Comparison of ENCODE assay signal across 21 cellular contexts in the genomic region with DNA sequence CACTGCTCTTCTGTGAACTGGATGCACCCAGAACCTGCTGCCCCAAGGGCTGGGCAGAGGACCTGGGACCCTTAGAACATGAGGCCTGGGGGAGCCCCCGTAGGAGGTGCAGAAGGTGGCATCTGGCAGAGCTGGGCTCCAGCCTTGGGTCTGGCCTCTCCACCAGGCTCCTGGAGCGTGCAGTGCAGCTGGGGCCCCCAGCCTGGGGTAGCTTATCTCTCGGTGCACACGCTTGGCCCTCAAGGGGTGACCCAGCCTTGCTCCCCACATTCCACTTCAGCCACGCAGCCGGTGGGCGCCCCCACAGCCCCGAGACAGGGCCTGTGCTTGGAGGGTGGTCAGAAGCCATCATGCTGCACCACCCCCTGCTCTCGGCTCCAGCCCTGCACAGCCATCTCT. TPM values are rescaled to one million over a fixed set of nuclear protein-coding genes. Genes with fewer than 3 reads are reported as not detected.
"Had no signal": no experiment of that assay in that cellular context is flagged by ENCODE, and none has a peak within 500 bp of the region (broad histone marks: within the 10 kb centered on the region; RNA-seq: fewer than 3 reads in every experiment).

No MANE protein-coding gene starts in this region.

- H3K36me3 ChIP-seq: esophagus squamous epithelium, neutrophil had no signal

- H2AFZ ChIP-seq: hepatocyte had no signal

- H3K27me3 ChIP-seq: hepatocyte, testis had no signal

- H3K4me1 ChIP-seq: esophagus squamous epithelium had no signal

- H3K9me3 ChIP-seq: esophagus squamous epithelium, neutrophil, testis had no signal

- H3K4me2 ChIP-seq: hepatocyte had no signal

- H3K79me2 ChIP-seq: hepatocyte had no signal

- H3K4me3 ChIP-seq: esophagus squamous epithelium, hepatocyte, testis had no signal

- DNase-seq: activated CD4-positive, alpha-beta memory T cell treated with anti-CD3 and anti-CD28 coated beads, Interleukin-2, amount 10 ng/mL, durations not matched to agents 7 days and 5 days; activated CD4-positive, alpha-beta T cell treated with anti-CD3 and anti-CD28 coated beads for 4 hours; activated naive CD4-positive, alpha-beta T cell treated with anti-CD3 and anti-CD28 coated beads, Interleukin-2, amount 50 U/mL, for 16 hours; activated T-cell treated with anti-CD3 and anti-CD28 coated beads, Interleukin-2, amount 50 U/mL, for 24 hours; esophagus squamous epithelium; mammary epithelial cell; naive thymus-derived CD4-positive, alpha-beta T cell; small intestine; stimulated activated naive CD8-positive, alpha-beta T cell treated with anti-CD3 and anti-CD28 coated beads, Interleukin-15, amount 100 ng/mL, for 72 hours; T-helper 1 cell; T1000; testis had no signal

- H3K27ac ChIP-seq: esophagus squamous epithelium, hepatocyte, neutrophil had no signal

- FAIRE-seq: endometrium, keratinocyte, small intestine had no signal

RNA-seq across cellular contexts. Expression of a gene that starts 5.6 kb away (rescaled TPM):
- total RNA-seq: activated CD4-positive, alpha-beta memory T cell treated with anti-CD3 and anti-CD28 coated beads, Interleukin-2, amount 10 ng/mL, durations not matched to agents 7 days and 5 days; cardiac septum; esophagus squamous epithelium; fibroblast of villous mesenchyme; glomerular endothelial cell; mammary epithelial cell; mononuclear cell; ureter had no signal
- polyA plus RNA-seq: keratinocyte; mammary epithelial cell; naive thymus-derived CD4-positive, alpha-beta T cell had no signal
